Comparison of ENCODE assay signal across 24 cellular contexts in the genomic region with DNA sequence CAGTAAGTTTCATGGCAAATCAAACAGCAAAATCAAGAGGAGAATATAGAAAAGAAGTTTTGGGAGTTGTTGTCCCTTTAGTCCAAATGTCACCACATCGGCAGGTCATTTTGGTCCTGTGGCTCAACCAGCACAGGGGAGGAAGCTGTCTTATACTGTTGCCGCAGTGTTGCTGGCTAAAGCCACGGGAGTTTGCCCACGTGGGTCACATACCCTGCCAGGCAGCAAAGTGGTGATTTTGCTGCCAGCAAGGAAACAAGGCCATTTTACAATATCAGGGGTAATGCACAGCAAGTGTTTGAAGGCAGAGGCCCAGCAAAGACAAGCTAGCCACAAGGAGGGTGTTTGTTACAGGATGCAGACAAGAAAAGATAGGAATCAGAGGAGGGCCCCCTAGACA. TPM values are rescaled to one million over a fixed set of nuclear protein-coding genes. Genes with fewer than 3 reads are reported as not detected.
"Had no signal": no experiment of that assay in that cellular context is flagged by ENCODE, and none has a peak within 500 bp of the region (broad histone marks: within the 10 kb centered on the region; RNA-seq: fewer than 3 reads in every experiment).

No MANE protein-coding gene starts in this region.

- H3K9me3 ChIP-seq: MG63, SJCRH30 had no signal

- H3K27me3 ChIP-seq: MG63, SJCRH30 had no signal

- H3K4me1 ChIP-seq: SJCRH30 had no signal

- H3K36me3 ChIP-seq: MG63, SJCRH30 had no signal

- DNase-seq: IMR-90, Karpas-422, KG1, MG63, NCI-H1092 treated with DMSO at 0.1 percent for 48 hours, NCI-H1436, NCI-H187, NCI-H2029, NCI-H2081 treated with DMSO at 0.1 percent for 48 hours, NCI-H2171, NCI-H226, NCI-H446, NCI-H510A, NCI-H524 treated with DMSO at 0.1 percent for 48 hours, NCI-H69, NCI-H774, SHP77 treated with DMSO at 0.1 percent for 48 hours, SJCRH30 had no signal

- H3K4me3 ChIP-seq: MG63, SJCRH30 had no signal

- ATAC-seq: HepG2, Panc1, Right ventricle myocardium inferior, SK-N-SH treated with all-trans-retinoic acid at 6 μM for 48 hours had no signal

- H3K27ac ChIP-seq: SJCRH30 had no signal

RNA-seq across cellular contexts. Expression of gene GABRA6, which starts 14.5 kb away (rescaled TPM):
- total RNA-seq: HepG2, HT-29, IMR-90, Right ventricle myocardium inferior, RPMI7951, SJCRH30 had no signal
- polyA plus RNA-seq: HepG2, IMR-90 had no signal
